ENCODE assay signal across 17 cellular contexts in the genomic region with DNA sequence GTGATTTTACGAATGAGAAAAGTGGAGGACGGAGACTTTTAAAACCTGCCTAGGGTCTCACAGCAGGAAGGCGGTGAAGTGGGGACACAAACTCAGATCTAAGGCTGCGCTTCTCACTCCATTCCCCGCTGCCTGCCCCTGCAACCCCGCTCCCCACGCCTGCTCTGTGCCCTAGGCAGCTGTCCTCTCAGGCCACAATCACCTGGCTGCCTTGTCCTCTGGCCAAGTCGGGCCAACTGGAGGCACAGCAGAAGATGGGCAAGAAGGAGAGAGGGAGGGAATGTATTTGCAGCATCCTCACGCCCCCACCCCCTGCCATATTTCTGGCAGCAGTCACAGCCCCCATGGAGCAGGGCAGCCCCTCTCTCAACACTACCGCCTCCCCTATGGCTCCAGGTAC.
DNase-seq lines count a peak whose midpoint lies in the region; ATAC-seq, FAIRE-seq and TF ChIP-seq lines count a peak whose summit lies in the region.
"Had no signal": no experiment of that assay in that cellular context is flagged by ENCODE, and none has a peak within 500 bp of the region (broad histone marks: within the 10 kb centered on the region; RNA-seq: fewer than 3 reads in every experiment).

No MANE protein-coding gene starts in this region.

- in situ Hi-C loops in ACHN (cut with HindIII; ENCODE audit: low pct_ligation_motif_present, low pct_unique_long_range_greater_than_20kb, low sequenced_read_pairs): no loop called here

- H3K4me1 Mint-ChIP-seq in astrocyte (ENCODE audit: low read depth, unreplicated experiment): peaks cover 14% of the 10 kb centered on the region

- no peaks in the 10 kb centered on the region for H3K79me2 ChIP-seq in astrocyte (ENCODE audit: insufficient read depth, low read length)

- H3K36me3 ChIP-seq in astrocyte (ENCODE audit: insufficient read depth, low read length) (no peaks in the 10 kb centered on the region), rectal smooth muscle tissue (ENCODE audit: control insufficient read depth, insufficient read depth, low read length) (no peaks in the 10 kb centered on the region)

- H3K4me3 Mint-ChIP-seq in astrocyte (ENCODE audit: unreplicated experiment): no peak overlapping the region
- H3K4me3 Mint-ChIP-seq: T-cell had no signal

- peaks cover 2% of the 10 kb centered on the region for H3K36me3 Mint-ChIP-seq in astrocyte (ENCODE audit: low read depth, unreplicated experiment)

- intact Hi-C loops in right cardiac atrium (cut with DNase I): no loop called here

- TF ChIP-seq CTCF in C4-2B (conservative IDR thresholded peaks at IDR 0.05) (no peak), astrocyte (IDR thresholded peaks at IDR 0.05; ENCODE audit: insufficient read depth, low read depth, low read length) (no peak)

- ATAC-seq in right cardiac atrium: no peak
- ATAC-seq in HG02678 (IDR thresholded peaks at IDR 0.05; ENCODE audit: unreplicated experiment): no peak
- ATAC-seq: esophagus mucosa, T-cell had no signal

- H3K9me3 Mint-ChIP-seq in astrocyte (ENCODE audit: unreplicated experiment): no peaks in the 10 kb centered on the region
- H3K9me3 Mint-ChIP-seq: T-cell had no signal

- peaks cover 43% of the 10 kb centered on the region for H3K27me3 Mint-ChIP-seq in astrocyte (ENCODE audit: low read depth, unreplicated experiment)
- H3K27me3 Mint-ChIP-seq: T-cell had no signal

- 88% methylated on average over 10 of the region's 10 CpGs for WGBS in right cardiac atrium

- H3K27ac Mint-ChIP-seq in astrocyte (ENCODE audit: unreplicated experiment): peak overlapping the region; percentile 47
- H3K27ac Mint-ChIP-seq: T-cell had no signal

- peaks cover 33% of the 10 kb centered on the region for H4K20me1 ChIP-seq in astrocyte (ENCODE audit: insufficient read depth, low read length)

- H3K9me3 ChIP-seq in astrocyte (ENCODE audit: insufficient read depth, low read depth, low read length) (no peaks in the 10 kb centered on the region), right cardiac atrium (ENCODE audit: control insufficient read depth, low read length) (no peaks in the 10 kb centered on the region)

- H3K4me3 ChIP-seq in astrocyte (ENCODE audit: insufficient read depth, low read depth, low read length): no peak overlapping the region
- H3K4me3 ChIP-seq in right cardiac atrium (ENCODE audit: low read length): no peak overlapping the region
- no peak overlapping the region for H3K4me3 ChIP-seq in rectal smooth muscle tissue (ENCODE audit: low read length)

- H3K27ac ChIP-seq in C4-2B: peak overlapping the region; percentile 33
- no peak overlapping the region for H3K27ac ChIP-seq in astrocyte (ENCODE audit: low read depth, low read length)
- H3K27ac ChIP-seq in right cardiac atrium (ENCODE audit: low read length): no peak overlapping the region
- peak overlapping the region; percentile 83 for H3K27ac ChIP-seq in rectal smooth muscle tissue (ENCODE audit: low read depth, low read length)

- H3K27me3 ChIP-seq in astrocyte (ENCODE audit: insufficient read depth, low read length) (no peaks in the 10 kb centered on the region), right cardiac atrium (ENCODE audit: control insufficient read depth, insufficient read depth) (no peaks in the 10 kb centered on the region), rectal smooth muscle tissue (ENCODE audit: control insufficient read depth, insufficient read depth, low read length) (no peaks in the 10 kb centered on the region)

- H3K4me2 ChIP-seq in astrocyte (ENCODE audit: low read length): no peak overlapping the region

- H2AFZ ChIP-seq in astrocyte (ENCODE audit: low read depth, low read length): no peak overlapping the region

- FAIRE-seq in astrocyte (lab: Jason Lieb, UNC): no peak
- FAIRE-seq: H54, kidney had no signal

- no peak for DNase-seq in astrocyte (ENCODE audit: low read depth)
- peak in 2 of 3 donors; percentile 41 for DNase-seq in right cardiac atrium
- no peak for DNase-seq in ACHN
- DNase-seq in kidney glomerular epithelial cell (lab: John Stamatoyannopoulos, UW): no peak
- no peak for DNase-seq in hippocampal formation (lab: John Stamatoyannopoulos, UW)
- DNase-seq: activated effector memory CD4-positive, alpha-beta T cell treated with Interleukin-2 at 50 U/mL for 16 hours; GF-D8; Kasumi-1; kidney; NCI-H1417 treated with DMSO at 0.1 percent for 48 hours; NCI-H345; T-cell had no signal

- H3K4me1 ChIP-seq in astrocyte (ENCODE audit: insufficient read depth, low read length) (peaks cover 9% of the 10 kb centered on the region), right cardiac atrium (ENCODE audit: control insufficient read depth, insufficient read depth, low read length) (peaks cover 29% of the 10 kb centered on the region), rectal smooth muscle tissue (ENCODE audit: control insufficient read depth, insufficient read depth, low read length) (peaks cover 38% of the 10 kb centered on the region)

- no peak overlapping the region for H3K9ac ChIP-seq in astrocyte (ENCODE audit: low read length)
- no peak overlapping the region for H3K9ac ChIP-seq in rectal smooth muscle tissue (ENCODE audit: low read length)

Comparison
In these comparisons a context has a peak if more than half of its experiments do, and no peak if none do; other contexts are left out.
1. H3K27ac ChIP-seq: peak in C4-2B (single experiment) and rectal smooth muscle tissue (single experiment); none in astrocyte (single experiment) and right cardiac atrium (single experiment).
2. DNase-seq: peak in right cardiac atrium (2 of 3); none in astrocyte (single experiment), ACHN (single experiment), kidney glomerular epithelial cell (single experiment) and hippocampal formation (0 of 2).